Comparison of ENCODE assay signal across 8 cellular contexts in genomic region chr1:19450811-19451564, GRCh38. TPM values are rescaled to one million over a fixed set of nuclear protein-coding genes. Genes with fewer than 3 reads are reported as not detected.
A peak's percentile ranks its signal among the peaks of the same experiment; 100 is the strongest.
DNase-seq lines count a peak whose midpoint lies in the region; ATAC-seq, FAIRE-seq and TF ChIP-seq lines count a peak whose summit lies in the region.

No MANE protein-coding gene starts in this region.

- peak; percentile 95 for DNase-seq in HFFc6
- no peak for DNase-seq in activated naive CD8-positive, alpha-beta T cell treated with anti-CD3 and anti-CD28 coated beads, Interleukin-2, amount 10 ng/mL, durations not matched to agents 7 days and 5 days
- DNase-seq in right cardiac atrium = peak in 1 of 3 donors; percentile 12
- no peak for DNase-seq in pons (ENCODE audit: low spot score)
- DNase-seq in activated gamma-delta T cell (lab: John Stamatoyannopoulos, UW) = no peak
- no peak for DNase-seq in GM12891 (ENCODE audit: insufficient read length, low spot score)
- no peak for DNase-seq in stimulated activated CD4-positive, alpha-beta T cell treated with anti-CD3 and anti-CD28 coated beads, Interleukin-1b, Interleukin-23, amount 100 ng/mL, for 48 hours

- no peak for TF ChIP-seq POLR2A in GM12891 (IDR thresholded peaks at IDR 0.05; ENCODE audit: low read depth, low read length)

- peaks cover 98% of the 10 kb centered on the region for H3K4me1 Mint-ChIP-seq in HFFc6 (ENCODE audit: low read depth)
- H3K4me1 Mint-ChIP-seq in activated naive CD8-positive, alpha-beta T cell treated with anti-CD3 and anti-CD28 coated beads, Interleukin-2, amount 10 ng/mL, durations not matched to agents 7 days and 5 days = peaks cover 63% of the 10 kb centered on the region

- no peak for TF ChIP-seq CTCF in HFFc6 (IDR thresholded peaks at IDR 0.05)

- POLR2A ChIA-PET in activated naive CD8-positive, alpha-beta T cell treated with anti-CD3 and anti-CD28 coated beads, Interleukin-2, amount 10 ng/mL, durations not matched to agents 7 days and 5 days (lab: Charles Lee) = no interaction called here

- H3K27me3 ChIP-seq in right cardiac atrium (ENCODE audit: control insufficient read depth, insufficient read depth) (no peaks in the 10 kb centered on the region), stomach smooth muscle (ENCODE audit: control insufficient read depth in 1 of 2, insufficient read depth in 2 of 2, low read length in 2 of 2) (no peaks in the 10 kb centered on the region)

- peaks cover 1% of the 10 kb centered on the region for H3K27me3 Mint-ChIP-seq in HFFc6 (ENCODE audit: insufficient read depth)
- no peaks in the 10 kb centered on the region for H3K27me3 Mint-ChIP-seq in activated naive CD8-positive, alpha-beta T cell treated with anti-CD3 and anti-CD28 coated beads, Interleukin-2, amount 10 ng/mL, durations not matched to agents 7 days and 5 days

- intact Hi-C loops in right cardiac atrium (cut with DNase I) = no loop called here

- H3K27ac Mint-ChIP-seq in HFFc6 = peak overlapping the region; percentile 96
- H3K27ac Mint-ChIP-seq in activated naive CD8-positive, alpha-beta T cell treated with anti-CD3 and anti-CD28 coated beads, Interleukin-2, amount 10 ng/mL, durations not matched to agents 7 days and 5 days = peak overlapping the region; percentile 31

- H3K9ac ChIP-seq in stomach smooth muscle (ENCODE audit: low read length in 2 of 2) = no peak overlapping the region

- peaks cover 0 to 2% of the 10 kb centered on the region in 2 donors for H3K36me3 ChIP-seq in stomach smooth muscle (ENCODE audit: control insufficient read depth in 2 of 2, insufficient read depth in 2 of 2, low read length in 2 of 2)

- H3K4me3 ChIP-seq in right cardiac atrium (ENCODE audit: low read length) (no peak overlapping the region), stomach smooth muscle (ENCODE audit: low read length in 2 of 2) (peak overlapping the region; percentile 33 to 44)

- ATAC-seq in activated naive CD8-positive, alpha-beta T cell treated with anti-CD3 and anti-CD28 coated beads, Interleukin-2, amount 10 ng/mL, durations not matched to agents 7 days and 5 days (ENCODE audit: low read depth) = no peak
- ATAC-seq in right cardiac atrium = peak; percentile 29 to 46

- no peaks in the 10 kb centered on the region for H3K9me3 ChIP-seq in right cardiac atrium (ENCODE audit: control insufficient read depth, low read length)
- no peaks in the 10 kb centered on the region for H3K9me3 ChIP-seq in stomach smooth muscle (ENCODE audit: control insufficient read depth in 2 of 2, low read length in 2 of 2)

- WGBS in right cardiac atrium = 54% methylated on average over 8 of the region's 8 CpGs

- peaks cover 49% of the 10 kb centered on the region for H3K4me1 ChIP-seq in right cardiac atrium (ENCODE audit: control insufficient read depth, insufficient read depth, low read length)
- peaks cover 84% of the 10 kb centered on the region for H3K4me1 ChIP-seq in stomach smooth muscle (ENCODE audit: control insufficient read depth, insufficient read depth, low read length)

- H3K27ac ChIP-seq in right cardiac atrium (ENCODE audit: low read length) = peak overlapping the region; percentile 59
- H3K27ac ChIP-seq in stomach smooth muscle (ENCODE audit: low read length) = peak overlapping the region; percentile 81

- FAIRE-seq in GM12891 (lab: Jason Lieb, UNC) = no peak

- H3K36me3 Mint-ChIP-seq in HFFc6 (ENCODE audit: low read depth) = peaks cover 7% of the 10 kb centered on the region; the same call in 1 of the 2 replicates
- peaks cover 19% of the 10 kb centered on the region for H3K36me3 Mint-ChIP-seq in activated naive CD8-positive, alpha-beta T cell treated with anti-CD3 and anti-CD28 coated beads, Interleukin-2, amount 10 ng/mL, durations not matched to agents 7 days and 5 days

- peak overlapping the region; percentile 73 for H3K4me3 Mint-ChIP-seq in HFFc6
- H3K4me3 Mint-ChIP-seq in activated naive CD8-positive, alpha-beta T cell treated with anti-CD3 and anti-CD28 coated beads, Interleukin-2, amount 10 ng/mL, durations not matched to agents 7 days and 5 days = no peak overlapping the region

- H3K9me3 Mint-ChIP-seq in HFFc6 = no peaks in the 10 kb centered on the region
- H3K9me3 Mint-ChIP-seq in activated naive CD8-positive, alpha-beta T cell treated with anti-CD3 and anti-CD28 coated beads, Interleukin-2, amount 10 ng/mL, durations not matched to agents 7 days and 5 days = no peaks in the 10 kb centered on the region

TF ChIP-seq in GM12891, 5 proteins besides CTCF, POLR2A, EP300 and RAD21:
- TF ChIP-seq TAF1 (IDR thresholded peaks at IDR 0.05; ENCODE audit: low read depth, low read length) = no peak
- no peak for TF ChIP-seq POLR2AphosphoS5 (IDR thresholded peaks at IDR 0.05; ENCODE audit: low read depth, low read length)
- TF ChIP-seq POU2F2 (IDR thresholded peaks at IDR 0.05; ENCODE audit: low read depth, low read length) = no peak
- TF ChIP-seq PAX5 (IDR thresholded peaks at IDR 0.05; ENCODE audit: insufficient read depth, low read length, severe bottlenecking) = no peak
- no peak for TF ChIP-seq SPI1 (IDR thresholded peaks at IDR 0.05; ENCODE audit: low read depth, low read length)

RNA-seq across cellular contexts. Expression of gene CAPZB, which starts 34.4 kb away (rescaled TPM):
- total RNA-seq in HFFc6 (2021; fragmentation: NEBNext Ultra II Directional; extraction: Animal tissue kit (Norgen Biotek cat#: 25700)) = 100 to 1,000 TPM; 565 to 646 (median 603) TPM
- total RNA-seq in activated naive CD8-positive, alpha-beta T cell treated with anti-CD3 and anti-CD28 coated beads, Interleukin-2, amount 10 ng/mL, durations not matched to agents 7 days and 5 days = 100 to 1,000 TPM; 395 to 412 TPM
- total RNA-seq in right cardiac atrium = 100 to 1,000 TPM; 226 to 255 (median 232) TPM
- 228 TPM for polyA plus RNA-seq in right cardiac atrium
- polyA plus RNA-seq in GM12891 (2012; ENCODE audit: low read depth, missing spikeins) = 305 TPM
